36 cellular contexts compared by ENCODE assay signal in the genomic region with DNA sequence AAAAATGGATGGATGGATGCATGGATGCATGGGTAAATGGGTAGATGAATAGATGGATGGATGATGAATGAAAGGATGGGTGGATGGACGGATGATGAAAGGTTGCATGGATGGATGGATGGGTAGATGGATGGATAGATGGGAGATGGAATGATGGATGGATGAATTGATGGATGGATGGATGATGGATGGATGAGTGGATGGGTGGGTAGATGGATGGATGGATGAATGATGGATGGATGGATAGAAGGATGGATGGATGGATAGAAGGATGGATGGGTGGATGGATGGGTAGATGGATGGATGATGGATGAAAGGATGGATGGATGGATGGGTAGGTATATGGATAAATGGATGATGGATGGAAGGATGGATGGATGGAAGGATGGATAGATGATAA.
"Had no signal": no experiment of that assay in that cellular context is flagged by ENCODE, and none has a peak within 500 bp of the region (broad histone marks: within the 10 kb centered on the region; RNA-seq: fewer than 3 reads in every experiment).

No MANE protein-coding gene starts in this region.

- FAIRE-seq: astrocyte, TTC549 had no signal

- H3K4me3 ChIP-seq: adrenal gland, body of pancreas, breast epithelium had no signal

- H3K27me3 ChIP-seq: body of pancreas, brain microvascular endothelial cell had no signal

- H3K4me1 Mint-ChIP-seq: activated CD4-positive, alpha-beta memory T cell treated with anti-CD3 and anti-CD28 coated beads, Interleukin-2, amount 10 ng/mL, durations not matched to agents 7 days and 5 days; activated CD4-positive, alpha-beta T cell treated with anti-CD3 and anti-CD28 coated beads for 36 hours; activated CD4-positive, alpha-beta T cell treated with anti-CD3 and anti-CD28 coated beads, Interleukin-2, amount 10 ng/mL, durations not matched to agents 7 days and 5 days; activated CD8-positive, alpha-beta memory T cell treated with anti-CD3 and anti-CD28 coated beads, Interleukin-2, amount 10 ng/mL, durations not matched to agents 7 days and 5 days; activated naive CD8-positive, alpha-beta T cell treated with anti-CD3 and anti-CD28 coated beads for 36 hours; WTC11 had no signal

- H3K27ac ChIP-seq: adrenal gland, body of pancreas, brain microvascular endothelial cell, breast epithelium, WERI-Rb-1 had no signal

- H3K4me3 Mint-ChIP-seq: activated CD4-positive, alpha-beta memory T cell treated with anti-CD3 and anti-CD28 coated beads, Interleukin-2, amount 10 ng/mL, durations not matched to agents 7 days and 5 days; activated CD4-positive, alpha-beta T cell treated with anti-CD3 and anti-CD28 coated beads for 36 hours; activated CD4-positive, alpha-beta T cell treated with anti-CD3 and anti-CD28 coated beads, Interleukin-2, amount 10 ng/mL, durations not matched to agents 7 days and 5 days; activated CD8-positive, alpha-beta memory T cell treated with anti-CD3 and anti-CD28 coated beads, Interleukin-2, amount 10 ng/mL, durations not matched to agents 7 days and 5 days; activated CD8-positive, alpha-beta T cell treated with anti-CD3 and anti-CD28 coated beads, Interleukin-2, amount 10 ng/mL, durations not matched to agents 7 days and 5 days; activated naive CD8-positive, alpha-beta T cell treated with anti-CD3 and anti-CD28 coated beads for 36 hours; activated T-cell treated with anti-CD3 and anti-CD28 coated beads, Interleukin-2, amount 50 U/mL, for 24 hours; T-helper 1 cell treated with Interleukin-12 subunit alpha and Interleukin-12 subunit beta and Interleukin-4 antibody, amounts not matched to agents 30 μg/mL and 1 μg/mL, for 36 hours; T-helper 2 cell treated with Interferon-gamma antibody and Interleukin-4, amounts not matched to agents 5 μg/mL and 100 μg/mL, for 36 hours; WTC11 had no signal

- H3K27ac Mint-ChIP-seq: activated CD4-positive, alpha-beta memory T cell treated with anti-CD3 and anti-CD28 coated beads, Interleukin-2, amount 10 ng/mL, durations not matched to agents 7 days and 5 days; activated CD4-positive, alpha-beta T cell treated with anti-CD3 and anti-CD28 coated beads for 36 hours; activated CD4-positive, alpha-beta T cell treated with anti-CD3 and anti-CD28 coated beads, Interleukin-2, amount 10 ng/mL, durations not matched to agents 7 days and 5 days; activated CD8-positive, alpha-beta memory T cell treated with anti-CD3 and anti-CD28 coated beads, Interleukin-2, amount 10 ng/mL, durations not matched to agents 7 days and 5 days; activated CD8-positive, alpha-beta T cell treated with anti-CD3 and anti-CD28 coated beads, Interleukin-2, amount 10 ng/mL, durations not matched to agents 7 days and 5 days; activated naive CD4-positive, alpha-beta T cell treated with anti-CD3 and anti-CD28 coated beads, Interleukin-2, amount 50 U/mL, for 72 hours; activated naive CD8-positive, alpha-beta T cell treated with anti-CD3 and anti-CD28 coated beads for 36 hours; activated T-cell treated with anti-CD3 and anti-CD28 coated beads, Interleukin-2, amount 50 U/mL, for 24 hours; activated T-helper 2 cell treated with anti-CD3 and anti-CD28 coated beads, Interferon-gamma antibody, Interleukin-2, Interleukin-4, amounts not matched to agents 10 μg/mL and 5 μg/mL and 100 μg/mL, durations not matched to agents 14 hours and 24 hours and 36 hours; T-helper 1 cell treated with Interleukin-12 subunit alpha and Interleukin-12 subunit beta and Interleukin-4 antibody, amounts not matched to agents 30 μg/mL and 1 μg/mL, for 36 hours; T-helper 2 cell treated with Interferon-gamma antibody and Interleukin-4, amounts not matched to agents 5 μg/mL and 100 μg/mL, for 36 hours; WTC11 had no signal

- H3K36me3 ChIP-seq: adrenal gland, brain microvascular endothelial cell, breast epithelium, WERI-Rb-1 had no signal

- H3K9me3 ChIP-seq: adrenal gland, body of pancreas, breast epithelium had no signal

- H3K36me3 Mint-ChIP-seq: activated CD8-positive, alpha-beta memory T cell treated with anti-CD3 and anti-CD28 coated beads, Interleukin-2, amount 10 ng/mL, durations not matched to agents 7 days and 5 days; activated naive CD4-positive, alpha-beta T cell treated with anti-CD3 and anti-CD28 coated beads, Interleukin-2, amount 50 U/mL, for 72 hours; activated naive CD8-positive, alpha-beta T cell treated with anti-CD3 and anti-CD28 coated beads for 36 hours; WTC11 had no signal

- H3K9me3 Mint-ChIP-seq: activated CD4-positive, alpha-beta memory T cell treated with anti-CD3 and anti-CD28 coated beads, Interleukin-2, amount 10 ng/mL, durations not matched to agents 7 days and 5 days; activated CD4-positive, alpha-beta T cell treated with anti-CD3 and anti-CD28 coated beads, Interleukin-2, amount 10 ng/mL, durations not matched to agents 7 days and 5 days; activated naive CD4-positive, alpha-beta T cell treated with anti-CD3 and anti-CD28 coated beads, Interleukin-2, amount 50 U/mL, for 72 hours; activated naive CD8-positive, alpha-beta T cell treated with anti-CD3 and anti-CD28 coated beads for 36 hours; activated T-cell treated with anti-CD3 and anti-CD28 coated beads, Interleukin-2, amount 50 U/mL, for 24 hours; activated T-helper 2 cell treated with anti-CD3 and anti-CD28 coated beads, Interferon-gamma antibody, Interleukin-2, Interleukin-4, amounts not matched to agents 10 μg/mL and 5 μg/mL and 100 μg/mL, durations not matched to agents 14 hours and 24 hours and 36 hours; T-helper 1 cell treated with Interleukin-12 subunit alpha and Interleukin-12 subunit beta and Interleukin-4 antibody, amounts not matched to agents 30 μg/mL and 1 μg/mL, for 36 hours; T-helper 2 cell treated with Interferon-gamma antibody and Interleukin-4, amounts not matched to agents 5 μg/mL and 100 μg/mL, for 36 hours; WTC11 had no signal

- ATAC-seq: activated CD4-positive, alpha-beta T cell treated with anti-CD3 and anti-CD28 coated beads for 36 hours; activated CD4-positive, CD25-positive, alpha-beta regulatory T cell treated with anti-CD3 and anti-CD28 coated beads, Interleukin-2, amount 50 U/mL, for 24 hours; activated CD8-positive, alpha-beta memory T cell treated with anti-CD3 and anti-CD28 coated beads, Interleukin-2, amount 10 ng/mL, durations not matched to agents 7 days and 5 days; activated CD8-positive, alpha-beta T cell treated with anti-CD3 and anti-CD28 coated beads, Interleukin-2, amount 10 ng/mL, durations not matched to agents 7 days and 5 days; activated naive CD4-positive, alpha-beta T cell treated with anti-CD3 and anti-CD28 coated beads, Interleukin-2, amount 50 U/mL, for 72 hours; body of pancreas; WTC11 had no signal

- DNase-seq: activated CD4-positive, alpha-beta memory T cell treated with anti-CD3 and anti-CD28 coated beads, Interleukin-2, amount 10 ng/mL, durations not matched to agents 7 days and 5 days; activated CD4-positive, alpha-beta T cell treated with anti-CD3 and anti-CD28 coated beads for 1 hour; activated CD4-positive, alpha-beta T cell treated with anti-CD3 and anti-CD28 coated beads for 36 hours; activated CD4-positive, alpha-beta T cell treated with anti-CD3 and anti-CD28 coated beads for 48 hours; activated CD4-positive, alpha-beta T cell treated with anti-CD3 and anti-CD28 coated beads, Interleukin-2, amount 10 ng/mL, durations not matched to agents 7 days and 5 days; activated CD4-positive, alpha-beta T cell treated with anti-CD3 and anti-CD28 coated beads, Interleukin-2, amount 50 U/mL, for 48 hours; activated CD4-positive, CD25-positive, alpha-beta regulatory T cell; activated CD8-positive, alpha-beta memory T cell treated with anti-CD3 and anti-CD28 coated beads for 24 hours; activated CD8-positive, alpha-beta memory T cell treated with anti-CD3 and anti-CD28 coated beads, Interleukin-2, amount 10 ng/mL, durations not matched to agents 7 days and 5 days; activated CD8-positive, alpha-beta memory T cell treated with anti-CD3 and anti-CD28 coated beads, Interleukin-2, amount 50 U/mL, for 48 hours; activated CD8-positive, alpha-beta T cell treated with anti-CD3 and anti-CD28 coated beads, Interleukin-2, amount 10 ng/mL, durations not matched to agents 7 days and 5 days; activated effector memory CD4-positive, alpha-beta T cell treated with Interleukin-2 at 50 U/mL for 16 hours; activated gamma-delta T cell; activated naive CD4-positive, alpha-beta T cell treated with anti-CD3 and anti-CD28 coated beads, Interleukin-2, amount 50 U/mL, for 16 hours; activated naive CD4-positive, alpha-beta T cell treated with Interleukin-2 at 50 U/mL for 16 hours; activated naive CD8-positive, alpha-beta T cell treated with anti-CD3 and anti-CD28 coated beads for 36 hours; activated T-cell treated with anti-CD3 and anti-CD28 coated beads, Interleukin-2, amount 50 U/mL, for 24 hours; activated T-cell treated with anti-CD3 and anti-CD28 coated beads, Interleukin-2, amount 50 U/mL, for 48 hours; adrenal gland; amniotic stem cell; aorta; body of pancreas; brain microvascular endothelial cell; central memory CD4-positive, alpha-beta T cell; T-helper 2 cell; T-helper 9 cell; WERI-Rb-1 had no signal

- H3K4me1 ChIP-seq: adrenal gland, body of pancreas, breast epithelium had no signal
